1 cellular context compared by ENCODE assay signal in the genomic region with DNA sequence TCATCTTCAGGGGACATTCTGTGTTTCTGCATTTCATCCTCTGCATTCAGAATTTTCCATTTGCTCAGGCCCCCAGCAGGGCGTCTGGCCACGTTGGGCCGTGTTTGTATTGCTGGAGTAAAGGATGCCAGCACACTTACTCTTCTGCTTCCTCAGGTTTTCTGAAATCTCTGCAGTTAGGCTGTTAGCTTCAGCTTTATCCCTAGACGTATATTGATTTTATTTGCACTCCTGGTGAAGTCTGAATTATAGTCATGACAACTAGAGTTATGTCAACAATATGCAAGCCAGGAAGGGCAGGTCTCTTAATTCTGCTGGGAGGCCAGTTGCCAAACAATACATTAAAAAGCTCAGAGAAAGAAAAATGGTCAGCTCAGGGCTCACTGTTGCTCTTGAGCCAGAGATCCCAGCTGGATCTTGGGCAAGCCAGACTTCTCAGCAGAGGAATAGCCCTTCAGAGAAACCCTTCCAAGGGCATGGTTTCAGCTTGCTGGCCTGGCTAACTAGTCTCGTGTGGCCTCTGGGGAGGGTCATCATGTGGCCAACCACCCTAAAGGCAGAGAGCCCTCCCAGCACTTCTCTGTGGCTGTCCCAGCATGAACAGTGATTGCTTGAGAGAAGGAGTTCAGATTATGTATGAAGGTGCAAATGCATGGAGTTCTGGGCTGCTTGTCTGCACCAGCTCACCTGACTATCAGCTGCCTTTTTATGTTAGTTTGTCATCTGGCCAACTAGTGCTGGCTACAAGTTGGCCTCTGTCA.
TF ChIP-seq lines count a peak whose summit lies in the region.

No MANE protein-coding gene starts in this region.

TF ChIP-seq in GM23338, 12 proteins besides CTCF, POLR2A, EP300 and RAD21 (continued from another document):
- TF ChIP-seq, protein P1, sequence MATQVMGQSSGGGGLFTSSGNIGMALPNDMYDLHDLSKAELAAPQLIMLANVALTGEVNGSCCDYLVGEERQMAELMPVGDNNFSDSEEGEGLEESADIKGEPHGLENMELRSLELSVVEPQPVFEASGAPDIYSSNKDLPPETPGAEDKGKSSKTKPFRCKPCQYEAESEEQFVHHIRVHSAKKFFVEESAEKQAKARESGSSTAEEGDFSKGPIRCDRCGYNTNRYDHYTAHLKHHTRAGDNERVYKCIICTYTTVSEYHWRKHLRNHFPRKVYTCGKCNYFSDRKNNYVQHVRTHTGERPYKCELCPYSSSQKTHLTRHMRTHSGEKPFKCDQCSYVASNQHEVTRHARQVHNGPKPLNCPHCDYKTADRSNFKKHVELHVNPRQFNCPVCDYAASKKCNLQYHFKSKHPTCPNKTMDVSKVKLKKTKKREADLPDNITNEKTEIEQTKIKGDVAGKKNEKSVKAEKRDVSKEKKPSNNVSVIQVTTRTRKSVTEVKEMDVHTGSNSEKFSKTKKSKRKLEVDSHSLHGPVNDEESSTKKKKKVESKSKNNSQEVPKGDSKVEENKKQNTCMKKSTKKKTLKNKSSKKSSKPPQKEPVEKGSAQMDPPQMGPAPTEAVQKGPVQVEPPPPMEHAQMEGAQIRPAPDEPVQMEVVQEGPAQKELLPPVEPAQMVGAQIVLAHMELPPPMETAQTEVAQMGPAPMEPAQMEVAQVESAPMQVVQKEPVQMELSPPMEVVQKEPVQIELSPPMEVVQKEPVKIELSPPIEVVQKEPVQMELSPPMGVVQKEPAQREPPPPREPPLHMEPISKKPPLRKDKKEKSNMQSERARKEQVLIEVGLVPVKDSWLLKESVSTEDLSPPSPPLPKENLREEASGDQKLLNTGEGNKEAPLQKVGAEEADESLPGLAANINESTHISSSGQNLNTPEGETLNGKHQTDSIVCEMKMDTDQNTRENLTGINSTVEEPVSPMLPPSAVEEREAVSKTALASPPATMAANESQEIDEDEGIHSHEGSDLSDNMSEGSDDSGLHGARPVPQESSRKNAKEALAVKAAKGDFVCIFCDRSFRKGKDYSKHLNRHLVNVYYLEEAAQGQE (IDR thresholded peaks at IDR 0.05; ENCODE audit: unreplicated experiment) = no peak
- TF ChIP-seq JUNB (IDR thresholded peaks at IDR 0.05; ENCODE audit: unreplicated experiment) (no peak), EZH2phosphoT487 (IDR thresholded peaks at IDR 0.05; ENCODE audit: unreplicated experiment) (no peak)
- TF ChIP-seq, protein P2, sequence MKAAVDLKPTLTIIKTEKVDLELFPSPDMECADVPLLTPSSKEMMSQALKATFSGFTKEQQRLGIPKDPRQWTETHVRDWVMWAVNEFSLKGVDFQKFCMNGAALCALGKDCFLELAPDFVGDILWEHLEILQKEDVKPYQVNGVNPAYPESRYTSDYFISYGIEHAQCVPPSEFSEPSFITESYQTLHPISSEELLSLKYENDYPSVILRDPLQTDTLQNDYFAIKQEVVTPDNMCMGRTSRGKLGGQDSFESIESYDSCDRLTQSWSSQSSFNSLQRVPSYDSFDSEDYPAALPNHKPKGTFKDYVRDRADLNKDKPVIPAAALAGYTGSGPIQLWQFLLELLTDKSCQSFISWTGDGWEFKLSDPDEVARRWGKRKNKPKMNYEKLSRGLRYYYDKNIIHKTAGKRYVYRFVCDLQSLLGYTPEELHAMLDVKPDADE (IDR thresholded peaks at IDR 0.05) = no peak
- TF ChIP-seq, protein P3, sequence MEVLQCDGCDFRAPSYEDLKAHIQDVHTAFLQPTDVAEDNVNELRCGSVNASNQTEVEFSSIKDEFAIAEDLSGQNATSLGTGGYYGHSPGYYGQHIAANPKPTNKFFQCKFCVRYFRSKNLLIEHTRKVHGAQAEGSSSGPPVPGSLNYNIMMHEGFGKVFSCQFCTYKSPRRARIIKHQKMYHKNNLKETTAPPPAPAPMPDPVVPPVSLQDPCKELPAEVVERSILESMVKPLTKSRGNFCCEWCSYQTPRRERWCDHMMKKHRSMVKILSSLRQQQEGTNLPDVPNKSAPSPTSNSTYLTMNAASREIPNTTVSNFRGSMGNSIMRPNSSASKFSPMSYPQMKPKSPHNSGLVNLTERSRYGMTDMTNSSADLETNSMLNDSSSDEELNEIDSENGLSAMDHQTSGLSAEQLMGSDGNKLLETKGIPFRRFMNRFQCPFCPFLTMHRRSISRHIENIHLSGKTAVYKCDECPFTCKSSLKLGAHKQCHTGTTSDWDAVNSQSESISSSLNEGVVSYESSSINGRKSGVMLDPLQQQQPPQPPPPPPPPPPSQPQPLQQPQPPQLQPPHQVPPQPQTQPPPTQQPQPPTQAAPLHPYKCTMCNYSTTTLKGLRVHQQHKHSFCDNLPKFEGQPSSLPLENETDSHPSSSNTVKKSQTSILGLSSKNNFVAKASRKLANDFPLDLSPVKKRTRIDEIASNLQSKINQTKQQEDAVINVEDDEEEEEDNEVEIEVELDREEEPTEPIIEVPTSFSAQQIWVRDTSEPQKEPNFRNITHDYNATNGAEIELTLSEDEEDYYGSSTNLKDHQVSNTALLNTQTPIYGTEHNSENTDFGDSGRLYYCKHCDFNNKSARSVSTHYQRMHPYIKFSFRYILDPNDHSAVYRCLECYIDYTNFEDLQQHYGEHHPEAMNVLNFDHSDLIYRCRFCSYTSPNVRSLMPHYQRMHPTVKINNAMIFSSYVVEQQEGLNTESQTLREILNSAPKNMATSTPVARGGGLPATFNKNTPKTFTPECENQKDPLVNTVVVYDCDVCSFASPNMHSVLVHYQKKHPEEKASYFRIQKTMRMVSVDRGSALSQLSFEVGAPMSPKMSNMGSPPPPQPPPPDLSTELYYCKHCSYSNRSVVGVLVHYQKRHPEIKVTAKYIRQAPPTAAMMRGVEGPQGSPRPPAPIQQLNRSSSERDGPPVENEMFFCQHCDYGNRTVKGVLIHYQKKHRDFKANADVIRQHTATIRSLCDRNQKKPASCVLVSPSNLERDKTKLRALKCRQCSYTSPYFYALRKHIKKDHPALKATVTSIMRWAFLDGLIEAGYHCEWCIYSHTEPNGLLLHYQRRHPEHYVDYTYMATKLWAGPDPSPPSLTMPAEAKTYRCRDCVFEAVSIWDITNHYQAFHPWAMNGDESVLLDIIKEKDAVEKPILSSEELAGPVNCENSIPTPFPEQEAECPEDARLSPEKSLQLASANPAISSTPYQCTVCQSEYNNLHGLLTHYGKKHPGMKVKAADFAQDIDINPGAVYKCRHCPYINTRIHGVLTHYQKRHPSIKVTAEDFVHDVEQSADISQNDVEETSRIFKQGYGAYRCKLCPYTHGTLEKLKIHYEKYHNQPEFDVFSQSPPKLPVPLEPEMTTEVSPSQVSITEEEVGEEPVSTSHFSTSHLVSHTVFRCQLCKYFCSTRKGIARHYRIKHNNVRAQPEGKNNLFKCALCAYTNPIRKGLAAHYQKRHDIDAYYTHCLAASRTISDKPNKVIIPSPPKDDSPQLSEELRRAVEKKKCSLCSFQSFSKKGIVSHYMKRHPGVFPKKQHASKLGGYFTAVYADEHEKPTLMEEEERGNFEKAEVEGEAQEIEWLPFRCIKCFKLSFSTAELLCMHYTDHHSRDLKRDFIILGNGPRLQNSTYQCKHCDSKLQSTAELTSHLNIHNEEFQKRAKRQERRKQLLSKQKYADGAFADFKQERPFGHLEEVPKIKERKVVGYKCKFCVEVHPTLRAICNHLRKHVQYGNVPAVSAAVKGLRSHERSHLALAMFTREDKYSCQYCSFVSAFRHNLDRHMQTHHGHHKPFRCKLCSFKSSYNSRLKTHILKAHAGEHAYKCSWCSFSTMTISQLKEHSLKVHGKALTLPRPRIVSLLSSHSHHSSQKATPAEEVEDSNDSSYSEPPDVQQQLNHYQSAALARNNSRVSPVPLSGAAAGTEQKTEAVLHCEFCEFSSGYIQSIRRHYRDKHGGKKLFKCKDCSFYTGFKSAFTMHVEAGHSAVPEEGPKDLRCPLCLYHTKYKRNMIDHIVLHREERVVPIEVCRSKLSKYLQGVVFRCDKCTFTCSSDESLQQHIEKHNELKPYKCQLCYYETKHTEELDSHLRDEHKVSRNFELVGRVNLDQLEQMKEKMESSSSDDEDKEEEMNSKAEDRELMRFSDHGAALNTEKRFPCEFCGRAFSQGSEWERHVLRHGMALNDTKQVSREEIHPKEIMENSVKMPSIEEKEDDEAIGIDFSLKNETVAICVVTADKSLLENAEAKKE (CRISPR knock-in tag; IDR thresholded peaks at IDR 0.05) = no peak
